In the genomic region with DNA sequence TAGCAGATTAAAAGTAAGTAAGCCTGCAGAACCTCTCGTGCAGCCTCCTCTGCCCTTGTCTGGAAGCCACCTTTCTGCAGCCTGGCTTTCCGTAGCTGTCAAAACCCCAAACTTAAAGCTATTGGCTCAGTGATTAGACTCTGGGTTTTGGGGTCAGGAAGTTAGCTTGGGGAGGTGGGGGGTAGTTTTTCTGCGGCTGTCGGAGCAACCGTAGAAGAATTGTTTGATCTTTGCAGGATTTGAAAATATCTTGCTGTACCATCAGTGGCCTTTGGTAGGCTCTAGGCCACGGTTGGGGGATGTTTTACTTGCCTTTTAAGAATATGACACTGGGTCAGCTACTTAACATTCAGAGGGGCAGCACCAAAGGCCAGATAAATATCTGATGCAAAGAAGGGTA, we compare ENCODE assay signal across 10 cellular contexts.
DNase-seq lines count a peak whose midpoint lies in the region; ATAC-seq and TF ChIP-seq lines count a peak whose summit lies in the region.
"Had no signal": no experiment of that assay in that cellular context is flagged by ENCODE, and none has a peak within 500 bp of the region (broad histone marks: within the 10 kb centered on the region; RNA-seq: fewer than 3 reads in every experiment).

No MANE protein-coding gene starts in this region.

- peak overlapping the region; percentile 86 for H3K27ac Mint-ChIP-seq in activated naive CD8-positive, alpha-beta T cell treated with anti-CD3 and anti-CD28 coated beads, Interleukin-2, amount 50 U/mL, for 24 hours

- TF ChIP-seq CTCF in tibial artery (IDR thresholded peaks at IDR 0.05) = no peak

- peak overlapping the region; percentile 70 for H3K4me3 Mint-ChIP-seq in activated naive CD8-positive, alpha-beta T cell treated with anti-CD3 and anti-CD28 coated beads, Interleukin-2, amount 50 U/mL, for 24 hours

- H3K4me1 Mint-ChIP-seq in activated naive CD8-positive, alpha-beta T cell treated with anti-CD3 and anti-CD28 coated beads, Interleukin-2, amount 50 U/mL, for 24 hours = peaks cover 81% of the 10 kb centered on the region

- H3K27me3 Mint-ChIP-seq in activated naive CD8-positive, alpha-beta T cell treated with anti-CD3 and anti-CD28 coated beads, Interleukin-2, amount 50 U/mL, for 24 hours = no peaks in the 10 kb centered on the region

- DNase-seq in KG1 (lab: John Stamatoyannopoulos, UW) (peak; percentile 33), caudate nucleus (lab: John Stamatoyannopoulos, UW) (no peak), tibial artery (no peak), HK-2 (ENCODE audit: unreplicated experiment) (no peak)
- DNase-seq in activated CD4-positive, alpha-beta T cell treated with anti-CD3 and anti-CD28 coated beads, Interleukin-2, amount 50 U/mL, for 48 hours = peak; percentile 42 to 56
- DNase-seq in activated naive CD8-positive, alpha-beta T cell treated with anti-CD3 and anti-CD28 coated beads, Interleukin-2, amount 50 U/mL, for 24 hours = peak; percentile 60
- peak; percentile 41 to 52 for DNase-seq in stimulated activated CD8-positive, alpha-beta memory T cell treated with anti-CD3 and anti-CD28 coated beads, Interleukin-7, amount 100 ng/mL, for 48 hours (ENCODE audit: extremely low read depth in 1 of 2, low read depth in 1 of 2)
- DNase-seq: posterior cingulate gyrus, stomach had no signal

- intact Hi-C loops in tibial artery (cut with DNase I; ENCODE audit: low total_unique reads) = no loop called here

- no peaks in the 10 kb centered on the region for H3K36me3 ChIP-seq in tibial artery
- H3K36me3 ChIP-seq: stomach had no signal

- peaks cover 4% of the 10 kb centered on the region for H3K36me3 Mint-ChIP-seq in activated naive CD8-positive, alpha-beta T cell treated with anti-CD3 and anti-CD28 coated beads, Interleukin-2, amount 50 U/mL, for 24 hours (ENCODE audit: low read depth)

- H3K27ac ChIP-seq in caudate nucleus (ENCODE audit: low read depth, low read length) (no peak overlapping the region), tibial artery (no peak overlapping the region)

- peaks cover 11% of the 10 kb centered on the region for H3K9me3 Mint-ChIP-seq in activated naive CD8-positive, alpha-beta T cell treated with anti-CD3 and anti-CD28 coated beads, Interleukin-2, amount 50 U/mL, for 24 hours

- H3K4me1 ChIP-seq in tibial artery = no peaks in the 10 kb centered on the region

- ATAC-seq in activated naive CD8-positive, alpha-beta T cell treated with anti-CD3 and anti-CD28 coated beads, Interleukin-2, amount 50 U/mL, for 24 hours = peak; percentile 84
- ATAC-seq in HG03135 (IDR thresholded peaks at IDR 0.05; ENCODE audit: unreplicated experiment) = no peak

- no peak overlapping the region for H3K4me3 ChIP-seq in tibial artery
- H3K4me3 ChIP-seq: stomach had no signal

- H3K9me3 ChIP-seq in tibial artery = no peaks in the 10 kb centered on the region
- H3K9me3 ChIP-seq: stomach had no signal

- no peaks in the 10 kb centered on the region for H3K27me3 ChIP-seq in tibial artery
- H3K27me3 ChIP-seq: stomach had no signal

Comparison
In these comparisons a context has a peak if more than half of its experiments do, and no peak if none do; other contexts are left out.
1. DNase-seq: peak in KG1 (single experiment), activated CD4-positive, alpha-beta T cell treated with anti-CD3 and anti-CD28 coated beads, Interleukin-2, amount 50 U/mL, for 48 hours (2 of 2), activated naive CD8-positive, alpha-beta T cell treated with anti-CD3 and anti-CD28 coated beads, Interleukin-2, amount 50 U/mL, for 24 hours (single experiment) and stimulated activated CD8-positive, alpha-beta memory T cell treated with anti-CD3 and anti-CD28 coated beads, Interleukin-7, amount 100 ng/mL, for 48 hours (2 of 2); none in caudate nucleus (0 of 61), tibial artery (0 of 2) and HK-2 (single experiment).